ENCODE assay signal across 30 cellular contexts in the genomic region with DNA sequence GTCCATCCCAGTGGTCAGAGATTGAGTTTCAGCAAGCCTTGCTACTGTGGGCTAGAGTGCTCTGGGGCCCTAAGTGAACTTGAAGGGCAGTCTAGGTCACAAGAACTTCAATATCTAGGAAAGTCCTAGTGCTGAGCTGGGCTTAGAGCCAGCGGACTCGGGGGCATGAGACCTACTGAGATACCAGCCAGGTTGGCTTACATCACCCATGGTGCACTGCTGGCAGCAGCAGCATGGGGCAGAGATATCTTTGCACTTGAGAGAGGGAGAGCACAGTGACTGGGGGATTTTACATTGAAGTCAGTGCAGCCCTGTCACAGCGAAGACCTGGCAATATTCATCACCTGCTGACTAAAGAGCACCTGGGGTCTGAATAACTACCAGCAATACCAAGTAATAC.
"Had no signal": no experiment of that assay in that cellular context is flagged by ENCODE, and none has a peak within 500 bp of the region (broad histone marks: within the 10 kb centered on the region; RNA-seq: fewer than 3 reads in every experiment).

No MANE protein-coding gene starts in this region.

- H3K4me1 ChIP-seq: ascending aorta, breast epithelium had no signal

- H3K27ac ChIP-seq: ascending aorta, breast epithelium, cardiac muscle cell, coronary artery, dorsolateral prefrontal cortex had no signal

- FAIRE-seq: frontal cortex had no signal

- DNase-seq: activated CD4-positive, alpha-beta memory T cell treated with anti-CD3 and anti-CD28 coated beads for 36 hours; activated CD4-positive, alpha-beta T cell treated with anti-CD3 and anti-CD28 coated beads for 36 hours; activated CD4-positive, alpha-beta T cell treated with anti-CD3 and anti-CD28 coated beads, Interleukin-2, amount 10 ng/mL, durations not matched to agents 24 days and 14 days; activated CD4-positive, CD25-positive, alpha-beta regulatory T cell; activated CD4-positive, CD25-positive, alpha-beta regulatory T cell treated with anti-CD3 and anti-CD28 coated beads, Interleukin-2, amount 50 U/mL, for 72 hours; activated CD8-positive, alpha-beta memory T cell treated with anti-CD3 and anti-CD28 coated beads, Interleukin-2, amount 10 ng/mL, durations not matched to agents 7 days and 5 days; activated CD8-positive, alpha-beta memory T cell treated with anti-CD3 and anti-CD28 coated beads, Interleukin-2, amount 50 U/mL, for 4 hours; activated CD8-positive, alpha-beta T cell treated with anti-CD3 and anti-CD28 coated beads, Interleukin-2, amount 10 ng/mL, durations not matched to agents 7 days and 5 days; activated gamma-delta T cell; activated naive CD4-positive, alpha-beta T cell; activated naive CD4-positive, alpha-beta T cell treated with anti-CD3 and anti-CD28 coated beads, Interleukin-2, amount 10 ng/mL, durations not matched to agents 7 days and 5 days; activated naive CD8-positive, alpha-beta T cell treated with anti-CD3 and anti-CD28 coated beads, Interleukin-2, amount 10 ng/mL, durations not matched to agents 7 days and 5 days; activated T-cell treated with anti-CD3 and anti-CD28 coated beads, Interleukin-2, amount 50 U/mL, for 1 hour; activated T-cell treated with anti-CD3 and anti-CD28 coated beads, Interleukin-2, amount 50 U/mL, for 72 hours; dorsolateral prefrontal cortex; effector memory CD4-positive, alpha-beta T cell; endodermal cell; foreskin fibroblast; head of caudate nucleus; T-helper 2 cell had no signal

- H3K4me3 ChIP-seq: ascending aorta, breast epithelium, cardiac muscle cell, coronary artery, dorsolateral prefrontal cortex had no signal

- H3K36me3 ChIP-seq: ascending aorta, breast epithelium, cardiac muscle cell had no signal

- H3K4me3 Mint-ChIP-seq: activated CD4-positive, alpha-beta memory T cell treated with anti-CD3 and anti-CD28 coated beads for 36 hours; activated CD4-positive, alpha-beta T cell treated with anti-CD3 and anti-CD28 coated beads for 36 hours; activated CD4-positive, alpha-beta T cell treated with anti-CD3 and anti-CD28 coated beads, Interleukin-2, amount 10 ng/mL, durations not matched to agents 24 days and 14 days; activated CD8-positive, alpha-beta memory T cell treated with anti-CD3 and anti-CD28 coated beads, Interleukin-2, amount 10 ng/mL, durations not matched to agents 7 days and 5 days; activated CD8-positive, alpha-beta T cell treated with anti-CD3 and anti-CD28 coated beads, Interleukin-2, amount 10 ng/mL, durations not matched to agents 7 days and 5 days; activated naive CD4-positive, alpha-beta T cell treated with anti-CD3 and anti-CD28 coated beads, Interleukin-2, amount 10 ng/mL, durations not matched to agents 7 days and 5 days; activated naive CD8-positive, alpha-beta T cell treated with anti-CD3 and anti-CD28 coated beads, Interleukin-2, amount 10 ng/mL, durations not matched to agents 7 days and 5 days; activated T-cell treated with anti-CD3 and anti-CD28 coated beads, Interleukin-2, amount 50 U/mL, for 72 hours; brain; central memory CD8-positive, alpha-beta T cell; dendritic cell treated with granulocyte-macrophage colony-stimulating factor and Interleukin-4, amounts not matched to agents 40 ng/mL and 50 ng/mL, for 4 days; endodermal cell had no signal

- H3K36me3 Mint-ChIP-seq: activated CD4-positive, alpha-beta memory T cell treated with anti-CD3 and anti-CD28 coated beads for 36 hours; activated CD8-positive, alpha-beta memory T cell treated with anti-CD3 and anti-CD28 coated beads, Interleukin-2, amount 10 ng/mL, durations not matched to agents 7 days and 5 days; activated naive CD4-positive, alpha-beta T cell treated with anti-CD3 and anti-CD28 coated beads, Interleukin-2, amount 10 ng/mL, durations not matched to agents 7 days and 5 days; activated naive CD8-positive, alpha-beta T cell treated with anti-CD3 and anti-CD28 coated beads, Interleukin-2, amount 10 ng/mL, durations not matched to agents 7 days and 5 days; brain had no signal

- H3K27me3 Mint-ChIP-seq: activated CD4-positive, alpha-beta memory T cell treated with anti-CD3 and anti-CD28 coated beads for 36 hours; activated CD4-positive, alpha-beta T cell treated with anti-CD3 and anti-CD28 coated beads for 36 hours; activated CD4-positive, alpha-beta T cell treated with anti-CD3 and anti-CD28 coated beads, Interleukin-2, amount 10 ng/mL, durations not matched to agents 24 days and 14 days; activated CD8-positive, alpha-beta memory T cell treated with anti-CD3 and anti-CD28 coated beads, Interleukin-2, amount 10 ng/mL, durations not matched to agents 7 days and 5 days; activated naive CD4-positive, alpha-beta T cell treated with anti-CD3 and anti-CD28 coated beads, Interleukin-2, amount 10 ng/mL, durations not matched to agents 7 days and 5 days; activated naive CD8-positive, alpha-beta T cell treated with anti-CD3 and anti-CD28 coated beads, Interleukin-2, amount 10 ng/mL, durations not matched to agents 7 days and 5 days; brain; central memory CD8-positive, alpha-beta T cell; dendritic cell treated with granulocyte-macrophage colony-stimulating factor and Interleukin-4, amounts not matched to agents 40 ng/mL and 50 ng/mL, for 4 days had no signal

- H3K27ac Mint-ChIP-seq: activated CD4-positive, alpha-beta memory T cell treated with anti-CD3 and anti-CD28 coated beads for 36 hours; activated CD4-positive, alpha-beta T cell treated with anti-CD3 and anti-CD28 coated beads for 36 hours; activated CD4-positive, alpha-beta T cell treated with anti-CD3 and anti-CD28 coated beads, Interleukin-2, amount 10 ng/mL, durations not matched to agents 24 days and 14 days; activated CD8-positive, alpha-beta memory T cell treated with anti-CD3 and anti-CD28 coated beads, Interleukin-2, amount 10 ng/mL, durations not matched to agents 7 days and 5 days; activated CD8-positive, alpha-beta T cell treated with anti-CD3 and anti-CD28 coated beads, Interleukin-2, amount 10 ng/mL, durations not matched to agents 7 days and 5 days; activated naive CD4-positive, alpha-beta T cell treated with anti-CD3 and anti-CD28 coated beads, Interleukin-2, amount 10 ng/mL, durations not matched to agents 7 days and 5 days; activated naive CD4-positive, alpha-beta T cell treated with anti-CD3 and anti-CD28 coated beads, Interleukin-2, amount 50 U/mL, for 72 hours; activated naive CD8-positive, alpha-beta T cell treated with anti-CD3 and anti-CD28 coated beads, Interleukin-2, amount 10 ng/mL, durations not matched to agents 7 days and 5 days; activated T-cell treated with anti-CD3 and anti-CD28 coated beads, Interleukin-2, amount 50 U/mL, for 72 hours; brain; dendritic cell treated with granulocyte-macrophage colony-stimulating factor and Interleukin-4, amounts not matched to agents 40 ng/mL and 50 ng/mL, for 4 days; endodermal cell had no signal

- H3K4me1 Mint-ChIP-seq: activated CD4-positive, alpha-beta T cell treated with anti-CD3 and anti-CD28 coated beads for 36 hours; activated CD4-positive, alpha-beta T cell treated with anti-CD3 and anti-CD28 coated beads, Interleukin-2, amount 10 ng/mL, durations not matched to agents 24 days and 14 days; activated CD8-positive, alpha-beta memory T cell treated with anti-CD3 and anti-CD28 coated beads, Interleukin-2, amount 10 ng/mL, durations not matched to agents 7 days and 5 days; activated naive CD4-positive, alpha-beta T cell treated with anti-CD3 and anti-CD28 coated beads, Interleukin-2, amount 10 ng/mL, durations not matched to agents 7 days and 5 days; activated naive CD8-positive, alpha-beta T cell treated with anti-CD3 and anti-CD28 coated beads, Interleukin-2, amount 10 ng/mL, durations not matched to agents 7 days and 5 days; central memory CD8-positive, alpha-beta T cell had no signal

- H3K27me3 ChIP-seq: ascending aorta, breast epithelium, cardiac muscle cell, dorsolateral prefrontal cortex had no signal

- ATAC-seq: activated CD4-positive, alpha-beta T cell treated with anti-CD3 and anti-CD28 coated beads for 36 hours; activated CD8-positive, alpha-beta memory T cell treated with anti-CD3 and anti-CD28 coated beads, Interleukin-2, amount 10 ng/mL, durations not matched to agents 7 days and 5 days; activated CD8-positive, alpha-beta T cell treated with anti-CD3 and anti-CD28 coated beads, Interleukin-2, amount 10 ng/mL, durations not matched to agents 7 days and 5 days; activated naive CD4-positive, alpha-beta T cell treated with anti-CD3 and anti-CD28 coated beads, Interleukin-2, amount 50 U/mL, for 72 hours; activated T-cell treated with anti-CD3 and anti-CD28 coated beads, Interleukin-2, amount 50 U/mL, for 72 hours; esophagus mucosa had no signal
